In genomic region chr1:85579619-85580018, GRCh38 we compare ENCODE assay signal across 9 cellular contexts. TPM values are rescaled to one million over a fixed set of nuclear protein-coding genes. Genes with fewer than 3 reads are reported as not detected.
DNase-seq lines count a peak whose midpoint lies in the region; ATAC-seq, FAIRE-seq and TF ChIP-seq lines count a peak whose summit lies in the region.
"Had no signal": no experiment of that assay in that cellular context is flagged by ENCODE, and none has a peak within 500 bp of the region (broad histone marks: within the 10 kb centered on the region; RNA-seq: fewer than 3 reads in every experiment).

No MANE protein-coding gene starts in this region.

- H3K4me3 ChIP-seq in H7 (ENCODE audit: insufficient read depth, low read depth, low read length) (peak overlapping the region; percentile 97), K562 (peak overlapping the region; percentile 68; the same call in 1 of the 2 replicates), iPS-18c (ENCODE audit: insufficient read depth, low read depth, low read length) (peak overlapping the region; percentile 60), skin epidermis (peak overlapping the region; percentile 28 to 76 (median 61))

- no peak for TF ChIP-seq EP300 in K562 (IDR thresholded peaks at IDR 0.05; ENCODE audit: low read length)

- DNase-seq in H7 = peak; percentile 63
- no peak for DNase-seq in K562 (ENCODE audit: extremely low read depth in 1 of 4, low spot score in 3 of 4)
- no peak for DNase-seq in NCI-H1694 treated with DMSO at 0.1 percent for 48 hours (lab: John Stamatoyannopoulos, UW)
- no peak for DNase-seq in NCI-H2081 (lab: John Stamatoyannopoulos, UW)

- intact Hi-C loops in K562 (cut with micrococcal nuclease) = loop anchor here (5.0 to 10.0 kb wide), 2 partner anchors 113 to 235 kb away; no protein-coding TSS in a partner anchor

- H3K4me2 ChIP-seq in K562 (ENCODE audit: insufficient read depth, low read length) = no peak overlapping the region

- H3K27me3 ChIP-seq in H7 (ENCODE audit: control insufficient read depth, insufficient read depth, low read length) (peaks cover 20% of the 10 kb centered on the region), K562 (ENCODE audit: control insufficient read depth in 2 of 2, insufficient read depth in 2 of 2, low read length in 2 of 2) (no peaks in the 10 kb centered on the region)

- CTCF ChIA-PET in K562 (lab: Yijun Ruan, JAX; ENCODE audit: low intra/inter-chr PET ratio) = no interaction called here

- H3K36me3 ChIP-seq in H7 (replicated peaks; ENCODE audit: control insufficient read depth, insufficient read depth, low read length) = peaks cover 16% of the 10 kb centered on the region
- H3K36me3 ChIP-seq in K562 (ENCODE audit: control insufficient read depth, insufficient read depth, low read length) = peaks cover 14% of the 10 kb centered on the region; the same call in 2 of the 3 replicates

- WGBS in K562 (ENCODE audit: insufficient coverage, low coverage, missing lambda C conversion rate) = 88% methylated on average over 15 of the region's 15 CpGs

- H3K9me3 ChIP-seq in K562 (replicated peaks; ENCODE audit: control insufficient read depth, insufficient read depth, low read depth, low read length) (no peaks in the 10 kb centered on the region), iPS-18c (ENCODE audit: control insufficient read depth, insufficient read depth, low read length) (no peaks in the 10 kb centered on the region)

- H3K4me1 ChIP-seq in K562 (replicated peaks in 1 of 2; ENCODE audit: control insufficient read depth in 2 of 2, insufficient read depth in 2 of 2, low read length in 2 of 2) = peaks cover 5 to 33% of the 10 kb centered on the region in 2 experiments; a peak in 4 of 5 replicates

- H4K20me1 ChIP-seq in K562 (replicated peaks; ENCODE audit: control insufficient read depth, insufficient read depth, low read length) = no peaks in the 10 kb centered on the region

- POLR2A ChIA-PET in K562 (lab: Yijun Ruan, JAX) = no interaction called here

- H3K27ac ChIP-seq in K562 (ENCODE audit: extremely low read depth, low read depth, low read length) = no peak overlapping the region
- peak overlapping the region in 18 of 21 experiments; percentile 1 to 98 (median 74) for H3K27ac ChIP-seq in skin epidermis

- in situ Hi-C loops in K562 (cut with MboI) = loop anchor here (5.0 kb wide), 1 partner anchor 272 kb away; no protein-coding TSS in a partner anchor

- H3K9me1 ChIP-seq in K562 (ENCODE audit: control insufficient read depth, insufficient read depth, low read length) = no peaks in the 10 kb centered on the region

- no peak overlapping the region for H2AFZ ChIP-seq in K562 (ENCODE audit: low read depth, low read length)

- ATAC-seq in K562 = no peak
- ATAC-seq in GM18502 (IDR thresholded peaks at IDR 0.05; ENCODE audit: poor library complexity, unreplicated experiment) = no peak
- ATAC-seq in HG03095 (IDR thresholded peaks at IDR 0.05; ENCODE audit: unreplicated experiment) = no peak

- TF ChIP-seq POLR2A in K562 (conservative IDR thresholded peaks at IDR 0.05) = no peak

- H3K79me2 ChIP-seq in K562 (ENCODE audit: control insufficient read depth, insufficient read depth, low read length) = no peaks in the 10 kb centered on the region; the same call in 2 of the 3 replicates

- H3K9ac ChIP-seq in K562 (ENCODE audit: insufficient read depth in 1 of 2, low read depth in 2 of 2, low read length in 2 of 2) = no peak overlapping the region

- no peak for TF ChIP-seq RAD21 in K562 (CRISPR knock-in tag; conservative IDR thresholded peaks at IDR 0.05 in 1 of 2, IDR thresholded peaks at IDR 0.05 in 1 of 2)

- no TSS peak for BruUV-seq in K562 (replicated peaks; lab: Mats Ljungman, UMichigan)

- TF ChIP-seq CTCF in K562 (IDR thresholded peaks at IDR 0.05 in 2 of 3, conservative IDR thresholded peaks at IDR 0.05 in 1 of 3; ENCODE audit: insufficient read depth in 2 of 3, low read depth in 1 of 3, low read length in 3 of 3) = no peak

- FAIRE-seq in K562 (lab: Jason Lieb, UNC) = no peak
- FAIRE-seq: GM12892 had no signal

TF ChIP-seq in K562, 482 proteins besides CTCF, POLR2A, EP300 and RAD21:
- TF ChIP-seq SIRT6 (IDR thresholded peaks at IDR 0.05; ENCODE audit: low read depth, low read length) (no peak), TFAM (CRISPR knock-in tag; conservative IDR thresholded peaks at IDR 0.05) (no peak), KLF13 (tag; IDR thresholded peaks at IDR 0.05; ENCODE audit: borderline replicate concordance, low read depth) (no peak), PHF20 (IDR thresholded peaks at IDR 0.05; ENCODE audit: partially characterized antibody) (no peak), ZNF253 (CRISPR knock-in tag; conservative IDR thresholded peaks at IDR 0.05) (no peak), FOXM1 (IDR thresholded peaks at IDR 0.05; ENCODE audit: low read depth) (no peak), FOXM1 (CRISPR knock-in tag; IDR thresholded peaks at IDR 0.05; ENCODE audit: low read depth) (no peak), ZNF232 (CRISPR knock-in tag; IDR thresholded peaks at IDR 0.05) (no peak), MAFK (IDR thresholded peaks at IDR 0.05; ENCODE audit: low read length) (no peak), CBX8 (IDR thresholded peaks at IDR 0.05; ENCODE audit: borderline replicate concordance, extremely low read depth, low read depth, low read length, poor library complexity, severe bottlenecking) (no peak), ATF4 (CRISPR knock-in tag; IDR thresholded peaks at IDR 0.05) (no peak), MNT (conservative IDR thresholded peaks at IDR 0.05) (no peak), DACH1 (IDR thresholded peaks at IDR 0.05; ENCODE audit: partially characterized antibody) (no peak), ZKSCAN1 (IDR thresholded peaks at IDR 0.05; ENCODE audit: low read depth, low read length) (no peak), HDAC3 (IDR thresholded peaks at IDR 0.05; ENCODE audit: borderline replicate concordance, partially characterized antibody) (no peak), DMBX1 (CRISPR knock-in tag; IDR thresholded peaks at IDR 0.05; ENCODE audit: borderline replicate concordance) (no peak), SRSF1 (IDR thresholded peaks at IDR 0.05; ENCODE audit: low read depth, low read length) (no peak), TAF9B (IDR thresholded peaks at IDR 0.05; ENCODE audit: partially characterized antibody) (no peak), SMARCA5 (IDR thresholded peaks at IDR 0.05) (no peak), DLX4 (CRISPR knock-in tag; IDR thresholded peaks at IDR 0.05) (no peak), ZEB2 (IDR thresholded peaks at IDR 0.05) (no peak)

RNA-seq across cellular contexts. Expression of gene CCN1, which starts 0.9 kb away (rescaled TPM):
- 9.4 and 9.9 TPM in 2 replicates for total RNA-seq in H7 (2014; rRNA removed; shearing (Covaris generic))
- 2.5 and 3.1 TPM in 2 replicates for total RNA-seq in K562 (2011; cell fraction: chromatin; rRNA removed; ENCODE audit: low replicate concordance)
- total RNA-seq in K562 (2011; cell fraction: nucleolus; rRNA removed) = 3.2 and 3.4 TPM in 2 replicates
- 2.0 and 2.7 TPM in 2 replicates for total RNA-seq in K562 (2011; cell fraction: nucleoplasm; rRNA removed)
- total RNA-seq in K562 (2014; rRNA removed) = 0.27 and 1.0 TPM in 2 replicates
- 1.2 and 1.5 TPM in 2 replicates for total RNA-seq in K562 (2014; rRNA removed; fragmentation: Illumina TruSeq; extraction: Trizol)
- total RNA-seq in K562 (2015; rRNA removed; fragmentation: Illumina TruSeq; extraction: Trizol) = 0.62 and 0.64 TPM in 2 replicates
- total RNA-seq in K562 (2021) = 3.8 and 4.2 TPM in 2 replicates
- 0.31 and 0.59 TPM in 2 replicates for polyA plus RNA-seq in K562 (2011; rRNA removed)
- 0.69 and 1.1 TPM in 2 replicates for polyA plus RNA-seq in K562 (2011; cell fraction: cytosol; rRNA removed)
- polyA plus RNA-seq in K562 (2011; cell fraction: nucleus; rRNA removed) = 2.1 and 2.4 TPM in 2 replicates
- 2.7 and 3.6 TPM in 2 replicates for polyA plus RNA-seq in K562 (2012)
- polyA plus RNA-seq in K562 (2014; fragmentation: Illumina TruSeq; extraction: Trizol) = 1.5 and 2.8 TPM in 2 replicates
- under 1 TPM; 0.41 to 0.53 TPM for polyA plus RNA-seq in K562 (2014; fragmentation: Nextera tagmentation; extraction: Ambion mirVana)
- polyA plus RNA-seq in K562 (2014; rRNA removed) = 1.7 and 4.2 TPM in 2 replicates
- 0.72 and 0.95 TPM in 2 replicates for polyA minus RNA-seq in K562 (2011; rRNA and poly(A)+ RNA removed)
- polyA minus RNA-seq in K562 (2011; cell fraction: cytosol; rRNA and poly(A)+ RNA removed) = 0.73 and 0.95 TPM in 2 replicates
- 0.67 and 2.7 TPM in 2 replicates for polyA minus RNA-seq in K562 (2011; cell fraction: nucleus; rRNA and poly(A)+ RNA removed)
